Comparison of ENCODE assay signal across 11 cellular contexts in the genomic region with DNA sequence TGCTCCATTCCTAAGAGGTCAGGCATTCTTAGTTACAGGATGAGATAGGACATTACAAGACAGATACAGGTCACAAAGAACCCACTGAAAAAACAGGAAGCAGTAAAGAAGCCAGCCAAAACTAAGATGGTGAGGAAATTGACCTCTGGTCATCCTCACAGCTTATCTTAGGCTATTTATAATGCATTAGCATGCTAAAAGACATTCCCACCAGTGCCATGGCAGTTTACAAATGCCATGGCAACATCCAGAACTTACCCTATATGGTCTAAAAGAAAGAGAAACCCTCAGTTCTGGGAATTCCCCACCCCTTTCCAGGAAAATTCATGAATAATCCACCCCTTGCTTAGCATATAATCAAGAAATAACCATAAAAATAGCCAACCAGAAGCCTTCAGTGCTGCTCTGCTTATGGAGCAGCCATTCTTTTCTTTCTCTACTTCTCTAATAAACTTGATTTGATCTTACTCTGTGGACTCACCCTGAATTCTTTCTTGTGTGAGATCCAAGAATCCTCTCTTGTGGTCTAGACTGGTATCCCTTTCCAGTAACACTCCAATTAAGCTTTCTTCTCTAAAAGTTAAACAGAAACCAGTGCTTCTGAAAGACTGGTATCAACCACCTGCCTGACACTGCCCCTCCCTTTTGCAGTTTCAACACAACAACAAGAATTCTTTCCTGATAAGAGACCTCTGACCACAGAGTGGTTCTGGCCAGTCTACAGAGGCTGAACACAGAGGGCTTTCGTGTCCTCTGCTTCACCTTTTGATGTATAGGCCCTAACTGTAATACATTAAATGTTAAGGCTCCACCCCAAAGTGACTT.
DNase-seq lines count a peak whose midpoint lies in the region; ATAC-seq and TF ChIP-seq lines count a peak whose summit lies in the region.
"Had no signal": no experiment of that assay in that cellular context is flagged by ENCODE, and none has a peak within 500 bp of the region (broad histone marks: within the 10 kb centered on the region; RNA-seq: fewer than 3 reads in every experiment).

No MANE protein-coding gene starts in this region.

- H2AFZ ChIP-seq in neuronal stem cell (ENCODE audit: low read length), result no peak overlapping the region

- H3K14ac ChIP-seq in neuronal stem cell (ENCODE audit: low read length), result no peak overlapping the region

- H2AK5ac ChIP-seq in neuronal stem cell (ENCODE audit: low read depth, low read length), result no peak overlapping the region

- H4K91ac ChIP-seq in neuronal stem cell (ENCODE audit: low read depth, low read length, poor library complexity), result no peak overlapping the region

- peak; percentile 49 for ATAC-seq in GM21786 (IDR thresholded peaks at IDR 0.05; ENCODE audit: unreplicated experiment)
- ATAC-seq in GM21526 (IDR thresholded peaks at IDR 0.05; ENCODE audit: low FRiP score, unreplicated experiment), result no peak

- no peak overlapping the region for H3K9ac ChIP-seq in neuronal stem cell (ENCODE audit: low read depth, low read length, poor library complexity)

- no peak overlapping the region for H4K8ac ChIP-seq in neuronal stem cell (ENCODE audit: low read depth, low read length)

- H3K36me3 ChIP-seq in neuronal stem cell (replicated peaks in 1 of 2; ENCODE audit: control insufficient read depth in 2 of 2, insufficient read depth in 2 of 2, low read length in 2 of 2), result peaks cover 24 to 82% of the 10 kb centered on the region in 2 donors

- H3K4me3 ChIP-seq in AG10803 (ENCODE audit: low read length) (no peak overlapping the region), fibroblast of the aortic adventitia (ENCODE audit: low read depth, low read length) (no peak overlapping the region), neuronal stem cell (ENCODE audit: low read length in 2 of 2) (no peak overlapping the region)

- H3K4me1 ChIP-seq in neuronal stem cell (ENCODE audit: control insufficient read depth in 2 of 2, insufficient read depth in 1 of 2, low read depth in 1 of 2, low read length in 2 of 2), result peaks cover 7% of the 10 kb centered on the region in 2 donors

- H2BK120ac ChIP-seq in neuronal stem cell (ENCODE audit: low read depth, low read length), result no peak overlapping the region

- no peak for TF ChIP-seq CTCF in AG10803 (conservative IDR thresholded peaks at IDR 0.05; ENCODE audit: low read length)
- TF ChIP-seq CTCF in fibroblast of the aortic adventitia (IDR thresholded peaks at IDR 0.05; ENCODE audit: insufficient read depth, low read length), result no peak

- DNase-seq in AG10803 (ENCODE audit: low read depth) (peak; percentile 39), MV-4-11 (lab: John Stamatoyannopoulos, UW) (peak; percentile 65), fibroblast of the aortic adventitia (ENCODE audit: low read depth) (peak; percentile 65), neuronal stem cell (ENCODE audit: low spot score) (no peak), NCI-H187 treated with DMSO at 0.1 percent for 48 hours (lab: John Stamatoyannopoulos, UW) (no peak), anterior cingulate cortex (lab: John Stamatoyannopoulos, UW) (no peak)
- DNase-seq: activated CD4-positive, alpha-beta T cell treated with anti-CD3 and anti-CD28 coated beads, Interleukin-2, amount 10 ng/mL, durations not matched to agents 7 days and 5 days; NCI-H1105 treated with DMSO at 0.1 percent for 48 hours had no signal

- H3K18ac ChIP-seq in neuronal stem cell (ENCODE audit: low read length), result no peak overlapping the region

- H3K4me2 ChIP-seq in neuronal stem cell (ENCODE audit: insufficient read depth, low read length, poor library complexity, severe bottlenecking), result no peak overlapping the region

- H3K9me3 ChIP-seq in neuronal stem cell (replicated peaks in 1 of 2; ENCODE audit: control insufficient read depth in 2 of 2, insufficient read depth in 1 of 2, low read depth in 1 of 2, low read length in 2 of 2), result peaks cover 15 to 59% of the 10 kb centered on the region in 2 donors

- no CpG with 5 or more reads among the region's 1 CpG for WGBS in neuronal stem cell (ENCODE audit: extremely low coverage in 2 of 2, insufficient read length in 2 of 2, insufficient replicate concordance in 1 of 2), 2 donors

- H3K27ac ChIP-seq in neuronal stem cell (replicated peaks; ENCODE audit: low read length), result no peak overlapping the region
- H3K27ac ChIP-seq: RWPE1 had no signal

- no peak overlapping the region for H2BK15ac ChIP-seq in neuronal stem cell (ENCODE audit: low read length)

- no peak overlapping the region for H2BK5ac ChIP-seq in neuronal stem cell (ENCODE audit: low read length)

- H3K79me1 ChIP-seq in neuronal stem cell (ENCODE audit: low read depth, low read length), result no peaks in the 10 kb centered on the region

- no peak overlapping the region for H3K4ac ChIP-seq in neuronal stem cell (ENCODE audit: low read length)

- H2BK12ac ChIP-seq in neuronal stem cell (ENCODE audit: low read length), result no peak overlapping the region

- no peaks in the 10 kb centered on the region for H3K27me3 ChIP-seq in neuronal stem cell (ENCODE audit: control insufficient read depth in 3 of 3, insufficient read depth in 3 of 3, low read depth in 1 of 3, low read length in 3 of 3)

- H3K23ac ChIP-seq in neuronal stem cell (ENCODE audit: low read depth, low read length, poor library complexity), result no peak overlapping the region

Comparison
In these comparisons a context has a peak if more than half of its experiments do, and no peak if none do; other contexts are left out.
1. DNase-seq: peak in AG10803 (single experiment), MV-4-11 (single experiment) and fibroblast of the aortic adventitia (single experiment); none in neuronal stem cell (single experiment), NCI-H187 treated with DMSO at 0.1 percent for 48 hours (single experiment) and anterior cingulate cortex (0 of 58).